In the genomic region with DNA sequence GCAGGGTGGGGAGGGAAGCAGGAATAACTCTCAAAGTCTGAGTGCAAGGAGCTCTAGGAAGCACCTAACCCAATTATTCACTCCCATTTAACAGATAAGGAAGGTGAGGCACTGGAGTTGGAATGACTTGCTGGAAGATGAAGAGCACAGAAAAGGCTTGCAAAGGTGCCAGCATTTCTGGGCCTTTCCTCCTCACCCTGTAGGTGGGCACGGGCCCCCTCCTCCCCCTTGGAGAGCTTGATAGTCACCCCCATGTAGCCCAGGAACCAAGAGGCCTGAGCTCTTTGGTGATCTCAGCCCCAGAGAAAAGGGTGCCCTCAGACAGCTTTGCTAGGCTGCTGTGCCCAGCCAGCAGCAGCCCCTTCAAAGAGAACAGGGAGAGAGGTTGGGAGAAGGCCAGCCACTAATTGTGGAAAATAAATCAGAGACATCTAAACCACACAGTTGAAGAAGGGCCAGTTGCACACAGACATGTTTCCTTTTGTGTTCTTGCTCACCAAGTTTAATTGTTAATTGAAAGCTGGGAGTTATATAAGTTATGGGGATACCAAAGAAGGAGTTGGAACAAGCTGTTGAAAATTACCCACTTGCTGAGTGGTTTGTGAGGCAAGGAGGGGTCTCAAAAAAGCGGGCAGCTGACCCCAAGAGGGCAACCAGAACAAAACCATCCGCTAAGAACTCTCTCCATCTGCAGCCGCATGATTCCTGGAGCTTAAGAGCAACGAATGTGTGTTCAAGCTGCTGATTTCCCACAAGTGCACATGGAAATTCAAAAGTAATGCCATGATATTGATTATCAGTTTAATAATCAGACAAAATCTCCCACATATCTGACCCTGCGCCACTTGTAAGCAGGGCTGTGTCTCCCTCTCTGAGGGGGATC, we compare ENCODE assay signal across 15 cellular contexts.
A peak's percentile ranks its signal among the peaks of the same experiment; 100 is the strongest.
DNase-seq lines count a peak whose midpoint lies in the region; FAIRE-seq and TF ChIP-seq lines count a peak whose summit lies in the region.
"Had no signal": no experiment of that assay in that cellular context is flagged by ENCODE, and none has a peak within 500 bp of the region (broad histone marks: within the 10 kb centered on the region; RNA-seq: fewer than 3 reads in every experiment).

No MANE protein-coding gene starts in this region.

- intact Hi-C loops in uterus (cut with DNase I; ENCODE audit: low total_unique reads) = no loop called here

- no peak overlapping the region for H2BK12ac ChIP-seq in H1 (ENCODE audit: low read depth, low read length)

- H3K4me2 ChIP-seq in H1 (ENCODE audit: insufficient read depth in 1 of 2, low read depth in 2 of 2, low read length in 2 of 2) = no peak overlapping the region

- no peaks in the 10 kb centered on the region for H3K36me3 Mint-ChIP-seq in T-helper 2 cell treated with Interferon-gamma antibody and Interleukin-4, amounts not matched to agents 5 μg/mL and 100 μg/mL, for 36 hours (ENCODE audit: low read depth)
- no peaks in the 10 kb centered on the region for H3K36me3 Mint-ChIP-seq in mesothelial cell of epicardium
- H3K36me3 Mint-ChIP-seq: activated naive CD8-positive, alpha-beta T cell treated with anti-CD3 and anti-CD28 coated beads for 36 hours; naive B cell had no signal

- H2BK15ac ChIP-seq in H1 (ENCODE audit: low read length) = no peak overlapping the region

- no peaks in the 10 kb centered on the region for H3K79me1 ChIP-seq in H1 (ENCODE audit: low read depth, low read length)

- peak overlapping the region; percentile 90 for H3K27ac Mint-ChIP-seq in T-helper 2 cell treated with Interferon-gamma antibody and Interleukin-4, amounts not matched to agents 5 μg/mL and 100 μg/mL, for 36 hours
- peak overlapping the region; percentile 51 for H3K27ac Mint-ChIP-seq in mesothelial cell of epicardium
- H3K27ac Mint-ChIP-seq: activated naive CD8-positive, alpha-beta T cell treated with anti-CD3 and anti-CD28 coated beads for 36 hours; naive B cell had no signal

- no peak overlapping the region for H3K4me3 Mint-ChIP-seq in T-helper 2 cell treated with Interferon-gamma antibody and Interleukin-4, amounts not matched to agents 5 μg/mL and 100 μg/mL, for 36 hours
- no peak overlapping the region for H3K4me3 Mint-ChIP-seq in mesothelial cell of epicardium
- H3K4me3 Mint-ChIP-seq: activated naive CD8-positive, alpha-beta T cell treated with anti-CD3 and anti-CD28 coated beads for 36 hours; naive B cell; T-helper 1 cell treated with Interleukin-12 subunit alpha and Interleukin-12 subunit beta and Interleukin-4 antibody, amounts not matched to agents 30 μg/mL and 1 μg/mL, for 36 hours had no signal

- no peaks in the 10 kb centered on the region for H3K9me3 ChIP-seq in H1 (ENCODE audit: insufficient read depth in 2 of 2, low read depth in 1 of 2, low read length in 1 of 2)
- H3K9me3 ChIP-seq in uterus = no peaks in the 10 kb centered on the region
- H3K9me3 ChIP-seq: HAP-1 had no signal

- CTCF ChIA-PET in H1 (lab: Charles Lee; ENCODE audit: partially characterized antibody) = interaction anchor here (1.1 to 23.4 kb wide), 5 partner anchors 9 to 45 kb away, joined by 3 to 331 read pairs (median 4); no protein-coding TSS in a partner anchor

- H3K4me3 ChIP-seq in H1 (ENCODE audit: extremely low read depth in 1 of 4, insufficient read depth in 2 of 4, low read depth in 3 of 4, low read length in 4 of 4) (no peak overlapping the region), uterus (no peak overlapping the region)
- H3K4me3 ChIP-seq: HAP-1 had no signal

- H3K79me2 ChIP-seq in H1 (ENCODE audit: control insufficient read depth in 1 of 2, insufficient read depth in 2 of 2, low read length in 2 of 2) = no peaks in the 10 kb centered on the region

- TF ChIP-seq EP300 in H1 (IDR thresholded peaks at IDR 0.05; ENCODE audit: borderline replicate concordance in 1 of 2, low read depth in 2 of 2, low read length in 2 of 2) = no peak

- H3K27me3 Mint-ChIP-seq in T-helper 2 cell treated with Interferon-gamma antibody and Interleukin-4, amounts not matched to agents 5 μg/mL and 100 μg/mL, for 36 hours (ENCODE audit: low read depth) = no peaks in the 10 kb centered on the region
- H3K27me3 Mint-ChIP-seq in mesothelial cell of epicardium (ENCODE audit: low read depth) = no peaks in the 10 kb centered on the region

- H3K23ac ChIP-seq in H1 (ENCODE audit: insufficient read length) = no peak overlapping the region

- H3K36me3 ChIP-seq in H1 (ENCODE audit: control insufficient read depth in 2 of 4, insufficient read depth in 4 of 4, low read length in 3 of 4) (no peaks in the 10 kb centered on the region), uterus (no peaks in the 10 kb centered on the region)
- H3K36me3 ChIP-seq: HAP-1 had no signal

- H2BK120ac ChIP-seq in H1 (replicated peaks; ENCODE audit: low read depth, low read length) = no peak overlapping the region

- TF ChIP-seq CTCF in H1 (IDR thresholded peaks at IDR 0.05; ENCODE audit: control extremely low read depth in 1 of 3, insufficient read depth in 1 of 3, low read depth in 1 of 3, low read length in 3 of 3) = no peak
- no peak for TF ChIP-seq CTCF in mesothelial cell of epicardium (IDR thresholded peaks at IDR 0.05; ENCODE audit: unreplicated experiment)
- no peak for TF ChIP-seq CTCF in uterus (IDR thresholded peaks at IDR 0.05)

- H2BK5ac ChIP-seq in H1 (ENCODE audit: low read depth, low read length) = no peak overlapping the region

- no peaks in the 10 kb centered on the region for H3K27me3 ChIP-seq in H1 (replicated peaks in 1 of 4; ENCODE audit: control insufficient read depth in 3 of 4, extremely low read depth in 1 of 4, insufficient read depth in 3 of 4, low read length in 3 of 4)
- H3K27me3 ChIP-seq in uterus = no peaks in the 10 kb centered on the region

- no peak for DNase-seq in T-helper 2 cell treated with Interferon-gamma antibody and Interleukin-4, amounts not matched to agents 5 μg/mL and 100 μg/mL, for 36 hours (ENCODE audit: low spot score)
- no peak for DNase-seq in T-helper 2 cell
- DNase-seq in H1 (ENCODE audit: low read depth in 1 of 2, low spot score in 2 of 2) = no peak
- no peak for DNase-seq in mesothelial cell of epicardium (ENCODE audit: low spot score in 2 of 2, unreplicated experiment in 2 of 2)
- peak in 1 of 2 donors; percentile 73 for DNase-seq in uterus
- no peak for DNase-seq in AML-193 (lab: John Stamatoyannopoulos, UW)
- DNase-seq in amygdala (lab: John Stamatoyannopoulos, UW) = no peak
- no peak for DNase-seq in ureter (ENCODE audit: low spot score)
- DNase-seq: activated naive CD8-positive, alpha-beta T cell treated with anti-CD3 and anti-CD28 coated beads for 36 hours; KBM-7; naive B cell; NCI-H2081 had no signal

- no peak overlapping the region for H3K4ac ChIP-seq in H1 (replicated peaks; ENCODE audit: insufficient read length, low read depth, low read length)

- H2BK20ac ChIP-seq in H1 (ENCODE audit: low read length) = no peak overlapping the region

- no peak overlapping the region for H3K56ac ChIP-seq in H1 (replicated peaks; ENCODE audit: insufficient read length, low read depth, low read length)

- POLR2A ChIA-PET in H1 (lab: Charles Lee; ENCODE audit: partially characterized antibody) = interaction anchor here (0.9 to 1.8 kb wide), 2 partner anchors 10 to 23 kb away, joined by 3 to 4 read pairs; no protein-coding TSS in a partner anchor

- H4K8ac ChIP-seq in H1 (ENCODE audit: extremely low read depth, insufficient read depth, low read length) = no peak overlapping the region

- H3K9me3 Mint-ChIP-seq in T-helper 2 cell treated with Interferon-gamma antibody and Interleukin-4, amounts not matched to agents 5 μg/mL and 100 μg/mL, for 36 hours = no peaks in the 10 kb centered on the region
- no peaks in the 10 kb centered on the region for H3K9me3 Mint-ChIP-seq in mesothelial cell of epicardium
- H3K9me3 Mint-ChIP-seq: activated naive CD8-positive, alpha-beta T cell treated with anti-CD3 and anti-CD28 coated beads for 36 hours; naive B cell; T-helper 1 cell treated with Interleukin-12 subunit alpha and Interleukin-12 subunit beta and Interleukin-4 antibody, amounts not matched to agents 30 μg/mL and 1 μg/mL, for 36 hours had no signal

- no peak overlapping the region for H4K91ac ChIP-seq in H1 (replicated peaks; ENCODE audit: insufficient read length, low read length)

- WGBS in H1 (ENCODE audit: extremely low coverage in 1 of 2, insufficient coverage in 1 of 2, insufficient read length in 1 of 2, insufficient replicate concordance in 2 of 2, low coverage in 1 of 2, low lambda C conversion rate in 2 of 2, missing lambda C conversion rate in 1 of 2), 2 experiments = 78% methylated on average over 5 of the region's 6 CpGs; no CpG with 5 or more reads in 1 of the 2 experiments

- peaks cover 0 to 14% (median 4%) of the 10 kb centered on the region in 4 experiments; a peak in 6 of 7 replicates for H3K4me1 ChIP-seq in H1 (replicated peaks in 1 of 4; ENCODE audit: control insufficient read depth in 3 of 4, insufficient read depth in 4 of 4, low read length in 3 of 4)
- H3K4me1 ChIP-seq in uterus = peaks cover 0 to 8% of the 10 kb centered on the region in 2 donors
- H3K4me1 ChIP-seq: HAP-1 had no signal

- no peak overlapping the region for H3K9ac ChIP-seq in H1 (replicated peaks in 1 of 4; ENCODE audit: extremely low read depth in 1 of 4, low read depth in 3 of 4, low read length in 3 of 4)

- no peak overlapping the region for H3K14ac ChIP-seq in H1 (ENCODE audit: insufficient read length)

- no peak for TF ChIP-seq RAD21 in H1 (IDR thresholded peaks at IDR 0.05 in 1 of 2, conservative IDR thresholded peaks at IDR 0.05 in 1 of 2; ENCODE audit: low read depth in 2 of 2, low read length in 2 of 2)

- H4K20me1 ChIP-seq in H1 (replicated peaks in 1 of 2; ENCODE audit: control insufficient read depth in 1 of 2, insufficient read depth in 2 of 2, low read length in 2 of 2) = no peaks in the 10 kb centered on the region

- no peak for FAIRE-seq in H1 (lab: Jason Lieb, UNC)
- FAIRE-seq: A204.1 had no signal

- H2AFZ ChIP-seq in H1 (ENCODE audit: low read length) = no peak overlapping the region

- H3K23me2 ChIP-seq in H1 (ENCODE audit: low read depth, low read length) = peaks cover 2% of the 10 kb centered on the region; the same call in 1 of the 2 replicates

- TF ChIP-seq POLR2A in H1 (IDR thresholded peaks at IDR 0.05; ENCODE audit: control extremely low read depth in 1 of 2, low read depth in 2 of 2, low read length in 2 of 2) (no peak), uterus (IDR thresholded peaks at IDR 0.05) (no peak)

- peaks cover 19% of the 10 kb centered on the region for H3K4me1 Mint-ChIP-seq in T-helper 2 cell treated with Interferon-gamma antibody and Interleukin-4, amounts not matched to agents 5 μg/mL and 100 μg/mL, for 36 hours (ENCODE audit: low read depth)
- H3K4me1 Mint-ChIP-seq in mesothelial cell of epicardium = peaks cover 41% of the 10 kb centered on the region
- H3K4me1 Mint-ChIP-seq: naive B cell had no signal

- no peak overlapping the region for H3K27ac ChIP-seq in H1 (ENCODE audit: low read depth, low read length)
- peak overlapping the region; percentile 89 to 91 for H3K27ac ChIP-seq in uterus

- H3K18ac ChIP-seq in H1 (ENCODE audit: extremely low read depth, low read length) = no peak overlapping the region

- no peak overlapping the region for H4K5ac ChIP-seq in H1 (ENCODE audit: insufficient read length, low read depth, low read length)

- no peak overlapping the region for H2AK5ac ChIP-seq in H1 (ENCODE audit: low read depth, low read length)

TF ChIP-seq in H1, 55 proteins besides CTCF, POLR2A, EP300 and RAD21 (continues in another document):
- TF ChIP-seq RXRA (IDR thresholded peaks at IDR 0.05; ENCODE audit: insufficient read depth, low read depth, low read length) (no peak), CBX5 (IDR thresholded peaks at IDR 0.05; ENCODE audit: low read depth, low read length) (no peak)
